ENCODE assay signal across 2 cellular contexts in genomic region chr1:45679123-45679522, GRCh38.
TF ChIP-seq lines count a peak whose summit lies in the region.

No MANE protein-coding gene starts in this region.

TF ChIP-seq in IMR-90, 13 proteins besides CTCF, POLR2A, EP300 and RAD21:
- TF ChIP-seq, protein P1, sequence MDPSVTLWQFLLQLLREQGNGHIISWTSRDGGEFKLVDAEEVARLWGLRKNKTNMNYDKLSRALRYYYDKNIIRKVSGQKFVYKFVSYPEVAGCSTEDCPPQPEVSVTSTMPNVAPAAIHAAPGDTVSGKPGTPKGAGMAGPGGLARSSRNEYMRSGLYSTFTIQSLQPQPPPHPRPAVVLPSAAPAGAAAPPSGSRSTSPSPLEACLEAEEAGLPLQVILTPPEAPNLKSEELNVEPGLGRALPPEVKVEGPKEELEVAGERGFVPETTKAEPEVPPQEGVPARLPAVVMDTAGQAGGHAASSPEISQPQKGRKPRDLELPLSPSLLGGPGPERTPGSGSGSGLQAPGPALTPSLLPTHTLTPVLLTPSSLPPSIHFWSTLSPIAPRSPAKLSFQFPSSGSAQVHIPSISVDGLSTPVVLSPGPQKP (IDR thresholded peaks at IDR 0.05; ENCODE audit: borderline replicate concordance, low read depth, low read length) = no peak
- TF ChIP-seq NFE2L2 (IDR thresholded peaks at IDR 0.05; ENCODE audit: low read depth, low read length) (no peak), RFX5 (IDR thresholded peaks at IDR 0.05; ENCODE audit: low read depth, low read length) (no peak), MAZ (IDR thresholded peaks at IDR 0.05; ENCODE audit: borderline replicate concordance, low read depth, low read length) (no peak), FOS (IDR thresholded peaks at IDR 0.05; ENCODE audit: low read depth, low read length) (no peak), BHLHE40 (IDR thresholded peaks at IDR 0.05; ENCODE audit: low read depth, low read length) (no peak), RCOR1 (IDR thresholded peaks at IDR 0.05; ENCODE audit: insufficient replicate concordance, low read length) (no peak), CHD1 (IDR thresholded peaks at IDR 0.05; ENCODE audit: low read depth, low read length) (no peak), MAFK (IDR thresholded peaks at IDR 0.05; ENCODE audit: low read depth, low read length) (no peak), MXI1 (IDR thresholded peaks at IDR 0.05; ENCODE audit: borderline replicate concordance, low read depth, low read length) (no peak), SMC3 (IDR thresholded peaks at IDR 0.05; ENCODE audit: low read depth, low read length) (no peak), USF2 (IDR thresholded peaks at IDR 0.05; ENCODE audit: low read depth, low read length) (no peak), CEBPB (IDR thresholded peaks at IDR 0.05; ENCODE audit: low read depth, low read length) (no peak)

TF ChIP-seq in H1, 55 proteins besides CTCF, POLR2A, EP300 and RAD21:
- TF ChIP-seq GTF2F1 (IDR thresholded peaks at IDR 0.05; ENCODE audit: borderline replicate concordance, low read depth, low read length) (no peak), GABPA (IDR thresholded peaks at IDR 0.05; ENCODE audit: borderline replicate concordance, insufficient read depth, low read length) (no peak), TEAD4 (IDR thresholded peaks at IDR 0.05; ENCODE audit: low read depth, low read length) (no peak)
